ENCODE assay signal across 8 cellular contexts in genomic region chr12:88142610-88142991, GRCh38. TPM values are rescaled to one million over a fixed set of nuclear protein-coding genes. Genes with fewer than 3 reads are reported as not detected.
DNase-seq lines count a peak whose midpoint lies in the region; ATAC-seq and TF ChIP-seq lines count a peak whose summit lies in the region.

No MANE protein-coding gene starts in this region.

- peak overlapping the region; percentile 39 for H2AFZ ChIP-seq in OCI-LY1 (ENCODE audit: low read length)

- H3K36me3 ChIP-seq in OCI-LY1 (ENCODE audit: insufficient read depth, low read length), result 0 out of 2 replicates have a peak, but pooled peaks cover 10% of the 10 kb centered on the region
- H3K36me3 ChIP-seq in adipocyte (ENCODE audit: control insufficient read depth, insufficient read depth, low read length, severe bottlenecking), result no peaks in the 10 kb centered on the region
- 0 out of 2 replicates have a peak, but pooled peaks cover 2% of the 10 kb centered on the region for H3K36me3 ChIP-seq in iPS-20b (ENCODE audit: insufficient read depth, low read depth, low read length)
- H3K36me3 ChIP-seq in spleen, result peaks cover 0 to 21% (median 0%) of the 10 kb centered on the region in 6 donors

- no peaks in the 10 kb centered on the region for H3K9me3 ChIP-seq in OCI-LY1 (ENCODE audit: low read length)
- no peaks in the 10 kb centered on the region for H3K9me3 ChIP-seq in adipocyte (ENCODE audit: control insufficient read depth, low read length)
- H3K9me3 ChIP-seq in iPS-20b (ENCODE audit: insufficient read depth, low read depth, low read length), result no peaks in the 10 kb centered on the region
- no peaks in the 10 kb centered on the region for H3K9me3 ChIP-seq in spleen

- peaks cover 1% of the 10 kb centered on the region; the same call in 1 of the 2 replicates for H4K20me1 ChIP-seq in OCI-LY1 (ENCODE audit: insufficient read depth, low read length)

- peak; percentile 4 for ATAC-seq in HG02642 (IDR thresholded peaks at IDR 0.05; ENCODE audit: poor library complexity, unreplicated experiment)

- DNase-seq in EH (ENCODE audit: low read depth) (peak; percentile 7), adipocyte (ENCODE audit: low read depth) (no peak), spleen (peak; percentile 88), HuH-7.5 (ENCODE audit: low spot score) (no peak), NCI-H524 treated with DMSO at 0.1 percent for 48 hours (lab: John Stamatoyannopoulos, UW) (no peak)

- peak overlapping the region; percentile 92 for H3K4me2 ChIP-seq in OCI-LY1 (ENCODE audit: low read length)

- H3K79me2 ChIP-seq in OCI-LY1 (ENCODE audit: insufficient read depth, low read length), result peaks cover 11% of the 10 kb centered on the region

- H3K27ac ChIP-seq in OCI-LY1 (ENCODE audit: low read depth, low read length, poor library complexity, severe bottlenecking) (peak overlapping the region; percentile 21), iPS-20b (ENCODE audit: low read length) (peak overlapping the region; percentile 30), spleen (peak overlapping the region in 7 of 8 donors; percentile 61 to 86 (median 81))

- H3F3A ChIP-seq in OCI-LY1 (ENCODE audit: insufficient read depth, low read length), result no peaks in the 10 kb centered on the region

- intact Hi-C loops in spleen (cut with DNase I; ENCODE audit: low total_unique reads), result no loop called here

- H3K27me3 ChIP-seq in OCI-LY1 (ENCODE audit: insufficient read depth, low read length) (no peaks in the 10 kb centered on the region), adipocyte (replicated peaks; ENCODE audit: control insufficient read depth, insufficient read depth, low read length) (no peaks in the 10 kb centered on the region), iPS-20b (ENCODE audit: insufficient read depth, low read length) (no peaks in the 10 kb centered on the region), spleen (replicated peaks in 1 of 7) (no peaks in the 10 kb centered on the region)

- TF ChIP-seq CTCF in OCI-LY1 (IDR thresholded peaks at IDR 0.05; ENCODE audit: low read length) (no peak), spleen (IDR thresholded peaks at IDR 0.05 in 8 of 11, conservative IDR thresholded peaks at IDR 0.05 in 3 of 11) (no peak)

- H3K9ac ChIP-seq in OCI-LY1 (ENCODE audit: low read length) (peak overlapping the region; percentile 73), adipocyte (ENCODE audit: low read length) (peak overlapping the region; percentile 89), iPS-20b (ENCODE audit: low read depth, low read length) (peak overlapping the region; percentile 93)

- no peak for TF ChIP-seq POLR2A in spleen (IDR thresholded peaks at IDR 0.05)

- peak overlapping the region; percentile 73 for H3K4me3 ChIP-seq in OCI-LY1 (ENCODE audit: low read depth, low read length, poor library complexity, severe bottlenecking)
- H3K4me3 ChIP-seq in adipocyte (ENCODE audit: low read length), result peak overlapping the region; percentile 91
- peak overlapping the region; percentile 99 for H3K4me3 ChIP-seq in iPS-20b (ENCODE audit: low read length)
- H3K4me3 ChIP-seq in spleen, result peak overlapping the region; percentile 59 to 95 (median 69)

- WGBS in spleen, 5 donors, result 0 to 1% (median 1%) methylated on average over 18 of the region's 18 CpGs

- H3K9me2 ChIP-seq in OCI-LY1 (ENCODE audit: low read depth, low read length), result no peaks in the 10 kb centered on the region

- H3K4me1 ChIP-seq in OCI-LY1 (ENCODE audit: insufficient read depth, low read length, severe bottlenecking) (peaks cover 44% of the 10 kb centered on the region), adipocyte (ENCODE audit: control insufficient read depth, insufficient read depth, low read length) (peaks cover 13% of the 10 kb centered on the region), iPS-20b (ENCODE audit: insufficient read depth, low read length) (peaks cover 32% of the 10 kb centered on the region), spleen (peaks cover 6 to 53% (median 26%) of the 10 kb centered on the region in 6 donors)

RNA-seq across cellular contexts. Expression of gene TMTC3, which starts 0.5 kb away (rescaled TPM):
- total RNA-seq in spleen, result 10 to 100 TPM in 5 of 7 donors, 1 to 10 TPM in 2; 9.9 to 14.5 (median 11.6) TPM
- polyA plus RNA-seq in spleen, result 1 to 10 TPM; 1.5 to 1.8 (median 1.8) TPM

RNA-seq across cellular contexts. Expression of gene CEP290, which starts 0.7 kb away (rescaled TPM):
- total RNA-seq in spleen, result 10 to 100 TPM; 13.8 to 27.1 (median 15.7) TPM
- 1 to 10 TPM; 4.2 to 4.9 (median 4.6) TPM for polyA plus RNA-seq in spleen

Comparison
In these comparisons a context has a peak if more than half of its experiments do, and no peak if none do; other contexts are left out.
1. DNase-seq: peak in EH (single experiment) and spleen (single experiment); none in adipocyte (single experiment), HuH-7.5 (single experiment) and NCI-H524 treated with DMSO at 0.1 percent for 48 hours (single experiment).
2. H3K27ac ChIP-seq: peak in every context shown above with its lines; median percentile 81 in spleen; 30 in iPS-20b; 21 in OCI-LY1.
3. Peak in every context shown above with its lines, with median percentiles within 50 percentile points of each other: H3K4me3 ChIP-seq and H3K9ac ChIP-seq.